Comparison of ENCODE assay signal across 8 cellular contexts in the genomic region with DNA sequence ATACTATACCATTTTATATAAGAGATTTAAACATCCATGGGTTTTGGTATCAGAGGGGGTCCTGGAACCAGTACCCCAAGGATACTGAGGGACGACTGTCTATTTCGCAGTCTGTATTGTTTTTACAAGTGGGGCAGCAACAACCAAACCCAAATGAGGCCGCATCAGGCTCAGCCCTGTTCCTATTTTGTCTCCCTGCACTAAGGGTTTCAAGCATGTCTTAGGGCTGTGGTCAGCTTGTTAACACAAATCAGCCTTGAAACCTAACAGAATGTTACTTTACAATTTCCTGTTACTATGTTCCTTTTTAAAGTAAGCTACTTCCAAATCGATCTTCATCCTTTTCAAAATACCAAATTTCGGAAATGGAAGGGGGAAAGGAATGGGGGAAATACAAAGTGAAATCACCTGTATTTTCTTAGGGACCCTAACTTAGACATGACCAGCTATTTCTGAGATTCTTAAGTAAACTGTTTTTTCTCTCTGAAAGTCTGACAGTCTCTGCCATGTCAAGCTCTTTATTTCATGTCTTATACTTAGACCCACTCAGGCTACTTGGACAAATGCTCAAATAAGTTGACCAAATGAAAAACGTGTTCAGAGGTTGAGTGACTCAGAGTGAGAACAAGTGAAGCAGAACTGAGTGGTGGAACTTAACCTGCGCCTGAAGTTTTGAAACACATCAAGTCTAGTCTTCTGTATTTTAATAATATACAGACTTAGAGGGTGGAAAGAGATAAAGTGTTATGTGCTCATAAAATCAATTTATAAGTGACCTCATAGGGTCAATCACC.
DNase-seq lines count a peak whose midpoint lies in the region; ATAC-seq and TF ChIP-seq lines count a peak whose summit lies in the region.

No MANE protein-coding gene starts in this region.

- ATAC-seq in HG03066 (IDR thresholded peaks at IDR 0.05; ENCODE audit: low read depth, unreplicated experiment) = peak; percentile 90
- ATAC-seq in sciatic nerve = peak; percentile 57

- TF ChIP-seq POLR2A in GM18951 (IDR thresholded peaks at IDR 0.05; ENCODE audit: extremely low read depth, insufficient read depth, insufficient read length) = peak; percentile 7

- H4K20me1 ChIP-seq in BLaER1 = no peaks in the 10 kb centered on the region

- H3K27me3 ChIP-seq in BLaER1 = no peaks in the 10 kb centered on the region

- intact Hi-C loops in sciatic nerve (cut with DNase I) (no loop called here), posterior cingulate gyrus (cut with DNase I) (no loop called here)

- H3K36me3 ChIP-seq in BLaER1 = peaks cover 12% of the 10 kb centered on the region; the same call in 1 of the 2 replicates

- peaks cover 34% of the 10 kb centered on the region for H3K9me3 ChIP-seq in BLaER1

- H3K4me3 ChIP-seq in BLaER1 = peak overlapping the region; percentile 42; the same call in 1 of the 2 replicates

- peak overlapping the region; percentile 50; the same call in 1 of the 2 replicates for H3K9ac ChIP-seq in BLaER1

- peak; percentile 11 for DNase-seq in UCSD-AML1 (lab: John Stamatoyannopoulos, UW; ENCODE audit: unreplicated experiment)
- DNase-seq in sciatic nerve (ENCODE audit: low spot score) = no peak
- DNase-seq in middle frontal gyrus (ENCODE audit: extremely low spot score, low spot score) = no peak
- DNase-seq in effector CD4-positive, alpha-beta T cell = no peak
- no peak for DNase-seq in posterior cingulate gyrus

- H3K4me2 ChIP-seq in BLaER1 = peak overlapping the region; percentile 82

- in situ Hi-C loops in GM18951 (cut with MboI; ENCODE audit: low sequenced_read_pairs, unreplicated experiment) = no loop called here

- peak overlapping the region; percentile 75 for H3K27ac ChIP-seq in BLaER1

- peaks cover 70% of the 10 kb centered on the region for H3K4me1 ChIP-seq in BLaER1
